ENCODE assay signal across 14 cellular contexts in genomic region chr1:30725450-30726095, GRCh38. TPM values are rescaled to one million over a fixed set of nuclear protein-coding genes. Genes with fewer than 3 reads are reported as not detected.
"Had no signal": no experiment of that assay in that cellular context is flagged by ENCODE, and none has a peak within 500 bp of the region (broad histone marks: within the 10 kb centered on the region; RNA-seq: fewer than 3 reads in every experiment).

No MANE protein-coding gene starts in this region.

- DNase-seq: activated CD4-positive, alpha-beta memory T cell treated with anti-CD3 and anti-CD28 coated beads, Interleukin-2, amount 10 ng/mL, durations not matched to agents 7 days and 5 days; activated CD4-positive, alpha-beta T cell treated with anti-CD3 and anti-CD28 coated beads for 1 hour; activated naive CD4-positive, alpha-beta T cell; left ventricle myocardium inferior; mesenchymal stem cell; stimulated activated CD4-positive, alpha-beta T cell treated with anti-CD3 and anti-CD28 coated beads, Interleukin-4, amount 100 ng/mL, for 4 hours; stomach; T1000; tibial artery had no signal

- H3K4me3 ChIP-seq: left ventricle myocardium inferior, SJSA1, skin epidermis, stomach, tibial artery had no signal

- H3K4me3 Mint-ChIP-seq: activated CD4-positive, alpha-beta memory T cell treated with anti-CD3 and anti-CD28 coated beads, Interleukin-2, amount 10 ng/mL, durations not matched to agents 7 days and 5 days had no signal

- H3K4me1 ChIP-seq: left ventricle myocardium inferior had no signal

- FAIRE-seq: endometrium had no signal

- H3K27me3 ChIP-seq: neutrophil, SJSA1, stomach, tibial artery had no signal

- H3K9me3 Mint-ChIP-seq: activated CD4-positive, alpha-beta memory T cell treated with anti-CD3 and anti-CD28 coated beads, Interleukin-2, amount 10 ng/mL, durations not matched to agents 7 days and 5 days had no signal

- ATAC-seq: esophagus mucosa had no signal

- H3K27ac ChIP-seq: left ventricle myocardium inferior, neutrophil, SJSA1, skin epidermis, stomach, tibial artery had no signal

- H3K27ac Mint-ChIP-seq: activated CD4-positive, alpha-beta memory T cell treated with anti-CD3 and anti-CD28 coated beads, Interleukin-2, amount 10 ng/mL, durations not matched to agents 7 days and 5 days had no signal

- H3K36me3 ChIP-seq: left ventricle myocardium inferior, neutrophil, SJSA1 had no signal

- H3K27me3 Mint-ChIP-seq: activated CD4-positive, alpha-beta memory T cell treated with anti-CD3 and anti-CD28 coated beads, Interleukin-2, amount 10 ng/mL, durations not matched to agents 7 days and 5 days had no signal

- H3K4me1 Mint-ChIP-seq: activated CD4-positive, alpha-beta memory T cell treated with anti-CD3 and anti-CD28 coated beads, Interleukin-2, amount 10 ng/mL, durations not matched to agents 7 days and 5 days had no signal

- H3K9me3 ChIP-seq: left ventricle myocardium inferior, neutrophil, SJSA1, stomach, tibial artery had no signal

RNA-seq across cellular contexts. Expression of gene MATN1, which starts 2.2 kb away (rescaled TPM):
- total RNA-seq: activated CD4-positive, alpha-beta memory T cell treated with anti-CD3 and anti-CD28 coated beads, Interleukin-2, amount 10 ng/mL, durations not matched to agents 7 days and 5 days; esophagus mucosa; left ventricle myocardium inferior had no signal
- polyA plus RNA-seq: stomach had no signal

RNA-seq across cellular contexts. Expression of gene LAPTM5, which starts 32.0 kb away (rescaled TPM):
- total RNA-seq: SJSA1 had no signal
